7 cellular contexts compared by ENCODE assay signal in genomic region chr2:143513081-143513480, GRCh38.
DNase-seq lines count a peak whose midpoint lies in the region; ATAC-seq, FAIRE-seq and TF ChIP-seq lines count a peak whose summit lies in the region.

No MANE protein-coding gene starts in this region.

- peak; percentile 25 for DNase-seq in Daoy (ENCODE audit: low read depth)
- DNase-seq in left ventricle myocardium inferior = no peak
- peak; percentile 1 for DNase-seq in small intestine

- WGBS in small intestine, 3 donors = 4 to 22% (median 21%) methylated on average over 2 of the region's 2 CpGs

- ATAC-seq in GM19468 (IDR thresholded peaks at IDR 0.05; ENCODE audit: extremely low read depth, unreplicated experiment) = peak; percentile 59
- no peak for ATAC-seq in activated T-helper 17 cell treated with anti-CD3 and anti-CD28 coated beads, Interleukin-2, amount 50 U/mL, for 72 hours (replicated peaks)
- no peak for ATAC-seq in GM19035 (IDR thresholded peaks at IDR 0.05; ENCODE audit: unreplicated experiment)

- H3K27ac ChIP-seq in left ventricle myocardium inferior (replicated peaks) = peak overlapping the region; percentile 67
- no peak overlapping the region for H3K27ac ChIP-seq in small intestine (ENCODE audit: low read depth in 1 of 2, low read length in 1 of 2)

- intact Hi-C loops in left ventricle myocardium inferior (cut with micrococcal nuclease) = no loop called here

- H3K4me3 ChIP-seq in left ventricle myocardium inferior (no peak overlapping the region), small intestine (ENCODE audit: low read depth in 1 of 2, low read length in 2 of 2) (no peak overlapping the region)

- peaks cover 31% of the 10 kb centered on the region for H3K36me3 Mint-ChIP-seq in IgD-negative memory B cell
- peaks cover 89% of the 10 kb centered on the region for H3K36me3 Mint-ChIP-seq in activated T-helper 17 cell treated with anti-CD3 and anti-CD28 coated beads, Interleukin-2, amount 50 U/mL, for 72 hours (ENCODE audit: low read depth)

- peaks cover 0 to 8% (median 5%) of the 10 kb centered on the region in 3 donors for H3K4me1 Mint-ChIP-seq in IgD-negative memory B cell
- peaks cover 26% of the 10 kb centered on the region for H3K4me1 Mint-ChIP-seq in activated T-helper 17 cell treated with anti-CD3 and anti-CD28 coated beads, Interleukin-2, amount 50 U/mL, for 72 hours

- peaks cover 0 to 4% (median 4%) of the 10 kb centered on the region in 3 donors for H3K9me3 Mint-ChIP-seq in IgD-negative memory B cell
- no peaks in the 10 kb centered on the region for H3K9me3 Mint-ChIP-seq in activated T-helper 17 cell treated with anti-CD3 and anti-CD28 coated beads, Interleukin-2, amount 50 U/mL, for 72 hours

- H3K27me3 ChIP-seq in left ventricle myocardium inferior (ENCODE audit: low read depth) (no peaks in the 10 kb centered on the region), small intestine (ENCODE audit: control insufficient read depth in 2 of 2, insufficient read depth in 2 of 2, low read length in 2 of 2) (no peaks in the 10 kb centered on the region)

- no peaks in the 10 kb centered on the region for H3K27me3 Mint-ChIP-seq in IgD-negative memory B cell
- no peaks in the 10 kb centered on the region for H3K27me3 Mint-ChIP-seq in activated T-helper 17 cell treated with anti-CD3 and anti-CD28 coated beads, Interleukin-2, amount 50 U/mL, for 72 hours

- TF ChIP-seq CTCF in left ventricle myocardium inferior (IDR thresholded peaks at IDR 0.05; ENCODE audit: borderline replicate concordance) = peak; percentile 79

- peak overlapping the region in 2 of 3 donors; percentile 4 to 14 for H3K27ac Mint-ChIP-seq in IgD-negative memory B cell
- peak overlapping the region; percentile 9 for H3K27ac Mint-ChIP-seq in activated T-helper 17 cell treated with anti-CD3 and anti-CD28 coated beads, Interleukin-2, amount 50 U/mL, for 72 hours

- H3K9me3 ChIP-seq in left ventricle myocardium inferior (replicated peaks) = peaks cover 12% of the 10 kb centered on the region
- H3K9me3 ChIP-seq in small intestine (ENCODE audit: control insufficient read depth, low read depth) = no peaks in the 10 kb centered on the region

- H3K36me3 ChIP-seq in left ventricle myocardium inferior (no peaks in the 10 kb centered on the region), small intestine (ENCODE audit: control insufficient read depth in 2 of 2, insufficient read depth in 2 of 2, low read length in 2 of 2) (no peaks in the 10 kb centered on the region)

- no peak for FAIRE-seq in small intestine (lab: Jason Lieb, UNC)

- H3K4me3 Mint-ChIP-seq in IgD-negative memory B cell = no peak overlapping the region
- H3K4me3 Mint-ChIP-seq in activated T-helper 17 cell treated with anti-CD3 and anti-CD28 coated beads, Interleukin-2, amount 50 U/mL, for 72 hours = no peak overlapping the region

- no peaks in the 10 kb centered on the region for H3K4me1 ChIP-seq in left ventricle myocardium inferior
- no peaks in the 10 kb centered on the region for H3K4me1 ChIP-seq in small intestine (ENCODE audit: control insufficient read depth in 2 of 2, insufficient read depth in 1 of 2, low read depth in 1 of 2, low read length in 1 of 2)
